ENCODE assay signal across 22 cellular contexts in the genomic region with DNA sequence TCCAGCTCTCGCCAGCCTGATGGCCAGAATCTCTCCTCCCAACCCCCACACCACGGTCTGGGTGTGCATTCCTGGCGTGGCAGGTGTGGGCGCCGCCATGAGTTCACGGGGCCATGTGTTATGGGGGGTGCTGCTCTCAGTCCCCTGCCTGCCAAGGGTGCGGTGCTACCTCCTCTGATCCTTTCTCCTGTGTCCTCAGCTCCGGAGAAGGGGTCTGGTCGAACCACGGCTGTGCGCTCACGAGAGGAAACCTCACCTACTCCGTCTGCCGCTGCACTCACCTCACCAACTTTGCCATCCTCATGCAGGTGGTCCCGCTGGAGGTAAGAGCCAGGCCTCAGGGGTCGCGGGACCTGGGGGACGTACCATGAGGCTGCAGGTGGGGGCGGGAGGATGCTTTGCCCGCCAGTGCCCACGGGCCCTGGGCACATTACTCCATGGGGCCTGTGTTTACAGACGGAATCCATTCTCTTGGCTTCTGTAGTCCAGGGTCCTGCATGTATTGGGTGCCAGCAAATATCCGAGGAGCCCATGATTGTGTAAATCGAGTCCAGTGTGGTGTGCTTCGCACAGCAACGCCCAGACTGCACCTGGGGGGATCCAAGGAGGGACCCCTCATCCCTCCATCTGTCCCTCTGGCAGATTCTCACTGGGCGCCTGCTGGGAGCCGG.
A peak's percentile ranks its signal among the peaks of the same experiment; 100 is the strongest.
DNase-seq lines count a peak whose midpoint lies in the region; ATAC-seq and TF ChIP-seq lines count a peak whose summit lies in the region.
"Had no signal": no experiment of that assay in that cellular context is flagged by ENCODE, and none has a peak within 500 bp of the region (broad histone marks: within the 10 kb centered on the region; RNA-seq: fewer than 3 reads in every experiment).

No MANE protein-coding gene starts in this region.

- intact Hi-C loops in lower lobe of right lung (cut with DNase I): no loop called here
- intact Hi-C loops in upper lobe of right lung (cut with DNase I): no loop called here

- H3K4me1 Mint-ChIP-seq in activated T-cell treated with anti-CD3 and anti-CD28 coated beads, Interleukin-2, amount 50 U/mL, for 72 hours (ENCODE audit: low read depth): no peaks in the 10 kb centered on the region
- no peaks in the 10 kb centered on the region for H3K4me1 Mint-ChIP-seq in activated T-cell treated with anti-CD3 and anti-CD28 coated beads, Interleukin-2, amount 50 U/mL, for 4 hours (ENCODE audit: low read depth)
- no peaks in the 10 kb centered on the region for H3K4me1 Mint-ChIP-seq in chondrocyte (ENCODE audit: low read depth)
- H3K4me1 Mint-ChIP-seq: CD4-positive, alpha-beta memory T cell had no signal

- H3K4me1 ChIP-seq in lower lobe of right lung: no peaks in the 10 kb centered on the region
- H3K4me1 ChIP-seq in upper lobe of right lung: no peaks in the 10 kb centered on the region
- H3K4me1 ChIP-seq: colonic mucosa had no signal

- H3K4me3 Mint-ChIP-seq in activated T-cell treated with anti-CD3 and anti-CD28 coated beads, Interleukin-2, amount 50 U/mL, for 72 hours: no peak overlapping the region
- H3K4me3 Mint-ChIP-seq in activated T-cell treated with anti-CD3 and anti-CD28 coated beads, Interleukin-2, amount 50 U/mL, for 4 hours: no peak overlapping the region
- H3K4me3 Mint-ChIP-seq in chondrocyte (ENCODE audit: unreplicated experiment): no peak overlapping the region
- H3K4me3 Mint-ChIP-seq: activated CD4-positive, alpha-beta memory T cell treated with anti-CD3 and anti-CD28 coated beads for 36 hours; CD4-positive, alpha-beta memory T cell; stimulated activated naive B cell treated with anti-CD40 and anti-IgM and Interleukin-4, amounts not matched to agents 10 μg/mL and 1 μg/mL and 100 μg/mL, for 72 hours had no signal

- H3K36me3 ChIP-seq in lower lobe of right lung: peaks cover 36% of the 10 kb centered on the region
- H3K36me3 ChIP-seq in upper lobe of right lung: peaks cover 17% of the 10 kb centered on the region
- H3K36me3 ChIP-seq: colonic mucosa, neutrophil, thoracic aorta had no signal

- H3K27ac ChIP-seq in lower lobe of right lung: no peak overlapping the region
- H3K27ac ChIP-seq in upper lobe of right lung: no peak overlapping the region
- H3K27ac ChIP-seq: colonic mucosa, neutrophil, thoracic aorta had no signal

- H3K27ac Mint-ChIP-seq in activated T-cell treated with anti-CD3 and anti-CD28 coated beads, Interleukin-2, amount 50 U/mL, for 72 hours: peak overlapping the region; percentile 37
- no peak overlapping the region for H3K27ac Mint-ChIP-seq in chondrocyte (ENCODE audit: unreplicated experiment)
- H3K27ac Mint-ChIP-seq: activated CD4-positive, alpha-beta memory T cell treated with anti-CD3 and anti-CD28 coated beads for 36 hours; CD4-positive, alpha-beta memory T cell; stimulated activated naive B cell treated with anti-CD40 and anti-IgM and Interleukin-4, amounts not matched to agents 10 μg/mL and 1 μg/mL and 100 μg/mL, for 72 hours had no signal

- TF ChIP-seq CTCF in chondrocyte (IDR thresholded peaks at IDR 0.05) (no peak), lower lobe of right lung (IDR thresholded peaks at IDR 0.05) (no peak), upper lobe of right lung (IDR thresholded peaks at IDR 0.05) (no peak)

- H3K4me3 ChIP-seq in lower lobe of right lung (no peak overlapping the region), upper lobe of right lung (no peak overlapping the region)
- H3K4me3 ChIP-seq: colonic mucosa, thoracic aorta had no signal

- no peaks in the 10 kb centered on the region for H3K9me3 Mint-ChIP-seq in activated T-cell treated with anti-CD3 and anti-CD28 coated beads, Interleukin-2, amount 50 U/mL, for 72 hours
- H3K9me3 Mint-ChIP-seq in activated T-cell treated with anti-CD3 and anti-CD28 coated beads, Interleukin-2, amount 50 U/mL, for 4 hours: no peaks in the 10 kb centered on the region
- H3K9me3 Mint-ChIP-seq in chondrocyte (ENCODE audit: low read depth): peaks cover 2% of the 10 kb centered on the region
- H3K9me3 Mint-ChIP-seq: activated CD4-positive, alpha-beta memory T cell treated with anti-CD3 and anti-CD28 coated beads for 36 hours; CD4-positive, alpha-beta memory T cell; stimulated activated naive B cell treated with anti-CD40 and anti-IgM and Interleukin-4, amounts not matched to agents 10 μg/mL and 1 μg/mL and 100 μg/mL, for 72 hours had no signal

- H3K9me3 ChIP-seq in lower lobe of right lung: no peaks in the 10 kb centered on the region
- H3K9me3 ChIP-seq in upper lobe of right lung: no peaks in the 10 kb centered on the region
- H3K9me3 ChIP-seq: colonic mucosa, neutrophil, thoracic aorta had no signal

- no peak for ATAC-seq in activated T-cell treated with anti-CD3 and anti-CD28 coated beads, Interleukin-2, amount 50 U/mL, for 72 hours (replicated peaks in 1 of 2)
- ATAC-seq in activated T-cell treated with anti-CD3 and anti-CD28 coated beads, Interleukin-2, amount 50 U/mL, for 4 hours: no peak
- ATAC-seq in lower lobe of right lung (no peak), upper lobe of right lung (no peak), HG03175 (IDR thresholded peaks at IDR 0.05; ENCODE audit: unreplicated experiment) (no peak)
- ATAC-seq: PC-3; stimulated activated naive B cell treated with anti-CD40 and anti-IgM and Interleukin-4, amounts not matched to agents 10 μg/mL and 1 μg/mL and 100 μg/mL, for 72 hours had no signal

- H3K36me3 Mint-ChIP-seq in activated T-cell treated with anti-CD3 and anti-CD28 coated beads, Interleukin-2, amount 50 U/mL, for 72 hours (ENCODE audit: insufficient read depth in 2 of 2): no peaks in the 10 kb centered on the region
- no peaks in the 10 kb centered on the region for H3K36me3 Mint-ChIP-seq in activated T-cell treated with anti-CD3 and anti-CD28 coated beads, Interleukin-2, amount 50 U/mL, for 4 hours (ENCODE audit: insufficient read depth)
- H3K36me3 Mint-ChIP-seq in chondrocyte (ENCODE audit: low read depth): peaks cover 2% of the 10 kb centered on the region
- H3K36me3 Mint-ChIP-seq: activated CD4-positive, alpha-beta memory T cell treated with anti-CD3 and anti-CD28 coated beads for 36 hours; CD4-positive, alpha-beta memory T cell; stimulated activated naive B cell treated with anti-CD40 and anti-IgM and Interleukin-4, amounts not matched to agents 10 μg/mL and 1 μg/mL and 100 μg/mL, for 72 hours had no signal

- no peak for DNase-seq in activated T-cell treated with anti-CD3 and anti-CD28 coated beads, Interleukin-2, amount 50 U/mL, for 72 hours
- DNase-seq in activated T-cell treated with anti-CD3 and anti-CD28 coated beads, Interleukin-2, amount 50 U/mL, for 4 hours: no peak
- peak; percentile 80 for DNase-seq in chondrocyte (ENCODE audit: low spot score)
- DNase-seq in lower lobe of right lung: peak; percentile 40
- peak; percentile 44 for DNase-seq in upper lobe of right lung
- DNase-seq in activated naive CD4-positive, alpha-beta T cell (lab: John Stamatoyannopoulos, UW): no peak
- no peak for DNase-seq in NCI-H1694 treated with DMSO at 0.1 percent for 48 hours (lab: John Stamatoyannopoulos, UW)
- DNase-seq: 8988T; activated naive CD4-positive, alpha-beta T cell treated with Interleukin-2 at 50 U/mL for 16 hours; colonic mucosa; DMS153; GDM1; Karpas-422; NCI-H1436 treated with DMSO at 0.1 percent for 48 hours; NCI-H510A treated with DMSO at 0.1 percent for 48 hours; PC-3; stimulated activated naive B cell treated with anti-CD40 and anti-IgM and Interleukin-4, amounts not matched to agents 10 μg/mL and 1 μg/mL and 100 μg/mL, for 72 hours had no signal

- H3K27me3 Mint-ChIP-seq in activated T-cell treated with anti-CD3 and anti-CD28 coated beads, Interleukin-2, amount 50 U/mL, for 72 hours (ENCODE audit: low read depth): peaks cover 9% of the 10 kb centered on the region
- peaks cover 2% of the 10 kb centered on the region for H3K27me3 Mint-ChIP-seq in activated T-cell treated with anti-CD3 and anti-CD28 coated beads, Interleukin-2, amount 50 U/mL, for 4 hours (ENCODE audit: low read depth)
- H3K27me3 Mint-ChIP-seq in chondrocyte (ENCODE audit: low read depth): peaks cover 19% of the 10 kb centered on the region

- no peaks in the 10 kb centered on the region for H3K27me3 ChIP-seq in lower lobe of right lung (ENCODE audit: low read depth)
- H3K27me3 ChIP-seq in upper lobe of right lung: no peaks in the 10 kb centered on the region
- H3K27me3 ChIP-seq: colonic mucosa, neutrophil had no signal

Comparison
In these comparisons a context has a peak if more than half of its experiments do, and no peak if none do; other contexts are left out.
1. DNase-seq: peak in chondrocyte (single experiment), lower lobe of right lung (single experiment) and upper lobe of right lung (single experiment); none in activated T-cell treated with anti-CD3 and anti-CD28 coated beads, Interleukin-2, amount 50 U/mL, for 72 hours (0 of 2), activated T-cell treated with anti-CD3 and anti-CD28 coated beads, Interleukin-2, amount 50 U/mL, for 4 hours (single experiment), activated naive CD4-positive, alpha-beta T cell (0 of 4) and NCI-H1694 treated with DMSO at 0.1 percent for 48 hours (single experiment).